Comparison of ENCODE assay signal across 2 cellular contexts in the genomic region with DNA sequence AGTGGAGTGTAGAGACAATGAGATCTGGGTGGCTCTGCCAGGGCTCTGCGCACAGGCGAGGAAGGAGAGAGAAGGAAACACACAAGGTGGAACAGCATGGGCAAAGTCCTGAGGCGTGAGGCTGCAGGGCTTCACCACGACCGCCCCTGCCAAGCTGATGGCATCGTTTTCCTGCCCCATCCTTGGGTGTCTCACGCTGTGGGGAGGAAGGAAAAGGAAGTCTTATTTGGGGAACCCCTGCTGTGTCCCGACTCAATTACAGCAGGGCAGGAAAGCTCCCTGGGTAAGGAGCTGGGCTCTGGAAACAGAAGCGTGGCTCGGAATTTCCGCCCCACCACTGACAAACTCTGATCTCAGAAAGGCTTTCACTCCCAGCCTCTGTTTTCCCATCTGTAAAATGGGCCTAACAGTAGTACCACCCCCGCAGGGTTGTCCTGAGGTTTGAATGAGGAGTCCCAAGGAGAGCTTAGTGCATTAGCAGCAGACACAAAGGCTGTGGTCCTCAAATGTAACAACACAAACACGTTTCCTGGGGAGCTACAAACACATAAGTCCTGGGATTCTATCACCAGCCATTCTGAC.
TF ChIP-seq lines count a peak whose summit lies in the region.

No MANE protein-coding gene starts in this region.

TF ChIP-seq in HepG2, 621 proteins besides CTCF, POLR2A, EP300 and RAD21:
- TF ChIP-seq FOSL2 (CRISPR knock-in tag; IDR thresholded peaks at IDR 0.05) (no peak), ZNF629 (CRISPR knock-in tag; conservative IDR thresholded peaks at IDR 0.05) (peak; percentile 73), ZNF263 (CRISPR knock-in tag; IDR thresholded peaks at IDR 0.05) (0 out of 2 replicates have a peak, but pooled peaks have one; percentile 16), SUZ12 (IDR thresholded peaks at IDR 0.05; ENCODE audit: low read depth, low read length) (no peak)

TF ChIP-seq in endothelial cell of umbilical vein, 7 proteins besides CTCF, POLR2A, EP300 and RAD21:
- TF ChIP-seq FOS (IDR thresholded peaks at IDR 0.05; ENCODE audit: borderline replicate concordance, insufficient read depth, low read length) = no peak
- no peak for TF ChIP-seq MYC (IDR thresholded peaks at IDR 0.05; ENCODE audit: low read depth, low read length)
- no peak for TF ChIP-seq EZH2 (IDR thresholded peaks at IDR 0.05; ENCODE audit: borderline replicate concordance, low read depth, low read length, severe bottlenecking)
- TF ChIP-seq MAX (IDR thresholded peaks at IDR 0.05; ENCODE audit: insufficient read depth, insufficient read length) = no peak
- TF ChIP-seq JUN (IDR thresholded peaks at IDR 0.05; ENCODE audit: borderline replicate concordance, insufficient read depth, insufficient read length, low read depth) = no peak
- no peak for TF ChIP-seq POLR2AphosphoS5 (IDR thresholded peaks at IDR 0.05; ENCODE audit: insufficient read depth, low read depth, low read length)
- TF ChIP-seq GATA2 (IDR thresholded peaks at IDR 0.05; ENCODE audit: insufficient read depth, insufficient read length, low read depth, low read length) = no peak
